ENCODE assay signal across 8 cellular contexts in the genomic region with DNA sequence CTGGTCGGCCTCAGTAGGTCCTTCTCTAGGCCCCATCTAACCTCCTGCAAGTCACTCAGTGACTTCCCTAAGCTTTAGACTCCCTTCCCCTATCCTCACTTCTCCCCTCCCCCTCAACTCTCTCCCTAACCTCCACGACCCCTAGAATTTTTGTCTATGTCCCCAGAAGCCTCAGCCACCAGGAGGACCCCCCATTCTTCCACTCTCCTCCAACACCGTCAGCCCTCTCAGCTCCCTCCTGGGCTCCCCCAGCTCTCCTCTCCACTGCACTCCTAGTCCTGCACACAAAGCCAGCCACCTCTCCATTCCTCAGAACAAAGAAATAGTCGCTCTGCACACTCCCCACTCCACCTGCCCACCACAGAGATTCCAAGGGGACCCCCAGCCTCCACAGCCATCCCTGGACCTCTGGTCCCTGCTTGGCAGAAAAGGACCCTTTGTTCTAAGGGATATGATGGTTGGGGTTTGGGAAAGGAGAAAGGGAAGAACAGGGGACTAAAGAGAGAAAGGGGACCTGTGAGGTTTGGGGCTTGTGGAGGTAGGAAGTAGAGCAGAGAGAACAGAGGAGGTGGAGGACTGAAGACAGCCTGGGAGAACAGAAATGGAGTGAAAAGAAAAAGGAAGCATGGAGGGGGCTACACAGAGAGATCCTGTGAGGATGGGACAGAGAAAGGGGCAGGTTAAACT. TPM values are rescaled to one million over a fixed set of nuclear protein-coding genes. Genes with fewer than 3 reads are reported as not detected.
A peak's percentile ranks its signal among the peaks of the same experiment; 100 is the strongest.
DNase-seq lines count a peak whose midpoint lies in the region; ATAC-seq, FAIRE-seq and TF ChIP-seq lines count a peak whose summit lies in the region.

No MANE protein-coding gene starts in this region.

- no peaks in the 10 kb centered on the region for H3K27me3 ChIP-seq in CD4-positive, alpha-beta T cell (ENCODE audit: control insufficient read depth, insufficient read depth, low read length)
- H3K27me3 ChIP-seq in MG63: no peaks in the 10 kb centered on the region

- H3K27ac Mint-ChIP-seq in CD4-positive, alpha-beta T cell: peak overlapping the region; percentile 86
- peak overlapping the region; percentile 90 for H3K27ac Mint-ChIP-seq in central memory CD8-positive, alpha-beta T cell (ENCODE audit: low read depth)
- H3K27ac Mint-ChIP-seq in nephron: peak overlapping the region; percentile 95 to 97 (median 96)

- H3K36me3 ChIP-seq in MG63: peaks cover 88% of the 10 kb centered on the region

- FAIRE-seq in frontal cortex (lab: Jason Lieb, UNC) (no peak), H54 (lab: Jason Lieb, UNC) (no peak)

- no peak for TF ChIP-seq POLR2A in H54 (IDR thresholded peaks at IDR 0.05; ENCODE audit: low read depth, low read length)

- POLR2A ChIA-PET in CD4-positive, alpha-beta T cell (lab: Charles Lee): interaction anchor here (0.6 to 10.1 kb wide), 11 partner anchors 8 to 115 kb away, joined by 3 to 96 read pairs (median 9); partner anchors contain the start of gene KHDC4

- peaks cover 72% of the 10 kb centered on the region for H3K36me3 Mint-ChIP-seq in CD4-positive, alpha-beta T cell (ENCODE audit: low read depth)
- peaks cover 17% of the 10 kb centered on the region for H3K36me3 Mint-ChIP-seq in central memory CD8-positive, alpha-beta T cell (ENCODE audit: insufficient read depth)
- H3K36me3 Mint-ChIP-seq in nephron (ENCODE audit: low read depth): no peaks in the 10 kb centered on the region

- no peak for DNase-seq in CD4-positive, alpha-beta T cell
- DNase-seq in MG63: no peak
- no peak for DNase-seq in central memory CD8-positive, alpha-beta T cell (ENCODE audit: low spot score in 2 of 2)
- no peak for DNase-seq in frontal cortex (ENCODE audit: low spot score in 2 of 2)
- no peak for DNase-seq in H54 (ENCODE audit: insufficient read length, low spot score)

- no peak for TF ChIP-seq CTCF in CD4-positive, alpha-beta T cell (IDR thresholded peaks at IDR 0.05)
- TF ChIP-seq CTCF in nephron (IDR thresholded peaks at IDR 0.05; ENCODE audit: unreplicated experiment in 3 of 3): no peak

- H3K4me3 Mint-ChIP-seq in CD4-positive, alpha-beta T cell: peak overlapping the region; percentile 97
- H3K4me3 Mint-ChIP-seq in central memory CD8-positive, alpha-beta T cell: peak overlapping the region; percentile 90
- H3K4me3 Mint-ChIP-seq in nephron: peak overlapping the region; percentile 92 to 95 (median 95)

- no peak for ATAC-seq in CD4-positive, alpha-beta T cell (ENCODE audit: poor library complexity)
- ATAC-seq in central memory CD8-positive, alpha-beta T cell (replicated peaks; ENCODE audit: extremely low read depth, poor library complexity, severe bottlenecking): no peak
- ATAC-seq in HG03108 (IDR thresholded peaks at IDR 0.05; ENCODE audit: unreplicated experiment) (no peak), GM18498 (IDR thresholded peaks at IDR 0.05; ENCODE audit: unreplicated experiment) (no peak)

- H3K27ac ChIP-seq in CD4-positive, alpha-beta T cell (ENCODE audit: low read depth, low read length): peak overlapping the region; percentile 89

- intact Hi-C loops in CD4-positive, alpha-beta T cell (cut with DNase I, micrococcal nuclease): loop anchor here in 1 of 2 experiments (2.0 to 5.0 kb wide), 2 partner anchors 41 to 118 kb away; partner anchors contain the start of genes GON4L, KHDC4 and SYT11

- H3K4me3 ChIP-seq in MG63: peak overlapping the region; percentile 94

- no peaks in the 10 kb centered on the region for H3K9me3 ChIP-seq in CD4-positive, alpha-beta T cell (ENCODE audit: control insufficient read depth, low read length)
- H3K9me3 ChIP-seq in MG63: no peaks in the 10 kb centered on the region

- no peaks in the 10 kb centered on the region for H3K9me3 Mint-ChIP-seq in CD4-positive, alpha-beta T cell
- no peaks in the 10 kb centered on the region for H3K9me3 Mint-ChIP-seq in central memory CD8-positive, alpha-beta T cell
- H3K9me3 Mint-ChIP-seq in nephron: no peaks in the 10 kb centered on the region

- CTCF ChIA-PET in CD4-positive, alpha-beta T cell (lab: Charles Lee): interaction anchor here (1.0 to 3.5 kb wide), 4 partner anchors 14 to 43 kb away, joined by 3 to 13 read pairs (median 4); partner anchors contain the start of gene KHDC4

- H3K27me3 Mint-ChIP-seq in CD4-positive, alpha-beta T cell: no peaks in the 10 kb centered on the region
- H3K27me3 Mint-ChIP-seq in central memory CD8-positive, alpha-beta T cell: no peaks in the 10 kb centered on the region
- H3K27me3 Mint-ChIP-seq in nephron (ENCODE audit: low read depth): no peaks in the 10 kb centered on the region

- H3K4me1 Mint-ChIP-seq in CD4-positive, alpha-beta T cell (ENCODE audit: low read depth): peaks cover 76% of the 10 kb centered on the region
- H3K4me1 Mint-ChIP-seq in central memory CD8-positive, alpha-beta T cell: peaks cover 86% of the 10 kb centered on the region
- peaks cover 74% of the 10 kb centered on the region for H3K4me1 Mint-ChIP-seq in nephron

RNA-seq across cellular contexts. Expression of gene ARHGEF2, which starts 2.8 kb away (rescaled TPM):
- 10 to 100 TPM; 54.8 to 62.4 TPM for total RNA-seq in CD4-positive, alpha-beta T cell
- total RNA-seq in MG63 (2014; rRNA removed; shearing (Covaris generic); ENCODE audit: low replicate concordance): 38.7 and 70.6 TPM in 2 replicates
- total RNA-seq in frontal cortex: 99.5 TPM

RNA-seq across cellular contexts. Expression of gene RXFP4, which starts 34.1 kb away (rescaled TPM):
- total RNA-seq in CD4-positive, alpha-beta T cell: not detected
- not detected in 2 replicates for total RNA-seq in MG63 (2014; rRNA removed; shearing (Covaris generic); ENCODE audit: low replicate concordance)
- total RNA-seq in frontal cortex: not detected

RNA-seq across cellular contexts. Expression of gene KHDC4, which starts 41.3 kb away (rescaled TPM):
- total RNA-seq in CD4-positive, alpha-beta T cell: 10 to 100 TPM; 56.6 to 60.8 TPM
- total RNA-seq in MG63 (2014; rRNA removed; shearing (Covaris generic); ENCODE audit: low replicate concordance): 26.0 and 32.1 TPM in 2 replicates
- 30.6 TPM for total RNA-seq in frontal cortex

RNA-seq across cellular contexts. Expression of gene SSR2, which starts 45.2 kb away (rescaled TPM):
- 100 to 1,000 TPM; 223 to 225 TPM for total RNA-seq in CD4-positive, alpha-beta T cell
- 243 and 387 TPM in 2 replicates for total RNA-seq in MG63 (2014; rRNA removed; shearing (Covaris generic); ENCODE audit: low replicate concordance)
- total RNA-seq in frontal cortex: 230 TPM
